ENCODE assay signal across 1 cellular context in the genomic region with DNA sequence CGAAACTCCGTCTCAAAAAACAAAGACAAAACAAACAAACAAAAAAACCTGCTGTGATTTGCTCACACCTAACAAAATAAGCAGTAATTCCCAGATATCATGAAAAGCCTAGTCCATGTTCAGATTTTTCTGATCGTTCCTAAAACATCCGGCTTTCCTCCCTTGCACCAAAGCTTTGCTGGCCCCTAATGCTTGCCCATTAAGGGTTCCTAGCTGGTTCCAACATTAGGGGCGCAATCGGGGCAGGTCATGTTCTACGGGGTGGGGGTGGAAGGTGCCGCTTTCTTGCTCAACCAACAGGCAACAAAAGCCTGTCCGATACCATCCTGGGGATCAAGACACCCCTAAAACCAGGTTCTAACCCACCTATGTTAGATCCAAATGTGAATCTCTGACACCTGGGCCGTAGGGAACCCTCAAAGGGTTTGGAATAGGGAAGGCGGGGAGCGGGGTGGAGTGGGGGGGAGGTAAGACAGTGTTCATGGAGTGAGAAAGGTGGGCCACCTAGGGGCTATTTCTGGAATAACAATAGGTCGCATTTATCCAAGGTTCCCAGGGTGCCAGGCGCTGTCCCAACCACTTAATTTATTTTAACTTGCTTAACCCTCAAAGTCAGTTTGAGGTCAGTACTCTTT.
A peak's percentile ranks its signal among the peaks of the same experiment; 100 is the strongest.
TF ChIP-seq lines count a peak whose summit lies in the region.

No MANE protein-coding gene starts in this region.

TF ChIP-seq in IMR-90, 13 proteins besides CTCF, POLR2A, EP300 and RAD21 (continued from another document):
- TF ChIP-seq MAZ (IDR thresholded peaks at IDR 0.05; ENCODE audit: borderline replicate concordance, low read depth, low read length), result peak; percentile 30; the same call in 1 of the 2 replicates
- no peak for TF ChIP-seq MAFK (IDR thresholded peaks at IDR 0.05; ENCODE audit: low read depth, low read length)
- TF ChIP-seq RFX5 (IDR thresholded peaks at IDR 0.05; ENCODE audit: low read depth, low read length), result no peak
